ENCODE assay signal across 8 cellular contexts in the genomic region with DNA sequence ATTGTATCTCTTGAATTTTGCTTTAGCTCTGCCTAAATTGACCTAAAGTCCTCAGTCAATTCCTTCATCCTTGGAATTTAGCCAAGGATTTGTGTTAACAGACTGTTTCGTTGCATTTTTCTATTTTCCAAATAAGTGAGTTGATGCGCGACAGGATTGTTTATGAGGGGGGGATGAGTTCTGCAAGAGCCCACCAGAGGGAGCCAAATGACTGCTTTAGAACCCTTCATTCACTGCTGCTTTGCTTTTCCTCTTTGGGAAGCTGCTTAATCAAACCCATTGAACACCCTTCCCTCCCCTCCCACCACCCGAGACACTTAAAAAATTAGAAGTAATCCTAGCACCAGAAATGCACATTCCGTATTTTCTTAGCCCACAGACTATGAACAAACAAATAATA. TPM values are rescaled to one million over a fixed set of nuclear protein-coding genes. Genes with fewer than 3 reads are reported as not detected.
DNase-seq lines count a peak whose midpoint lies in the region; ATAC-seq and TF ChIP-seq lines count a peak whose summit lies in the region.

No MANE protein-coding gene starts in this region.

- H3K27me3 ChIP-seq in KMS-11 (ENCODE audit: insufficient read depth, low read depth), result no peaks in the 10 kb centered on the region

- H4K20me1 ChIP-seq in KMS-11 (ENCODE audit: insufficient read depth), result no peaks in the 10 kb centered on the region

- no peaks in the 10 kb centered on the region for H3K79me2 ChIP-seq in KMS-11 (ENCODE audit: insufficient read depth, low read depth)

- H3K4me2 ChIP-seq in KMS-11, result peak overlapping the region; percentile 76

- in situ Hi-C loops in T47D (cut with HindIII; ENCODE audit: low pct_unique_long_range_greater_than_20kb, low sequenced_read_pairs), result no loop called here

- DNase-seq in Daoy (ENCODE audit: low read depth) (peak; percentile 51), RWPE1 (ENCODE audit: low spot score) (peak; percentile 79), T47D (ENCODE audit: low read depth in 1 of 2, low spot score in 1 of 2) (peak; percentile 50 to 71), iPS-NIHi7 (ENCODE audit: extremely low spot score) (peak; percentile 80), islet precursor cell (no peak)
- peak; percentile 48 for DNase-seq in stimulated activated CD4-positive, alpha-beta T cell treated with anti-CD3 and anti-CD28 coated beads, Interleukin-15, amount 100 ng/mL, for 24 hours

- no peak overlapping the region for H3K9ac ChIP-seq in KMS-11

- no peak overlapping the region for H3K4me3 ChIP-seq in KMS-11 (IDR thresholded peaks at IDR 0.05; ENCODE audit: insufficient read depth, low read depth, low read length)

- H3K4me1 ChIP-seq in KMS-11 (ENCODE audit: low read depth, poor library complexity, severe bottlenecking), result peaks cover 6% of the 10 kb centered on the region

- POLR2A ChIA-PET in RWPE1 (lab: Yijun Ruan, JAX; ENCODE audit: low non-redundant PET), result no interaction called here

- peak; percentile 71 for ATAC-seq in GM21515 (IDR thresholded peaks at IDR 0.05; ENCODE audit: unreplicated experiment)

- H2AFZ ChIP-seq in KMS-11 (ENCODE audit: low read depth), result peak overlapping the region; percentile 64; the same call in 1 of the 2 replicates

- H3K27ac ChIP-seq in KMS-11 (no peak overlapping the region), RWPE1 (no peak overlapping the region)

- TF ChIP-seq CTCF in KMS-11 (conservative IDR thresholded peaks at IDR 0.05; ENCODE audit: low read depth, low read length) (peak; percentile 99), RWPE1 (conservative IDR thresholded peaks at IDR 0.05; ENCODE audit: low read depth) (peak; percentile 87)

- H3K36me3 ChIP-seq in KMS-11 (ENCODE audit: insufficient read depth), result no peaks in the 10 kb centered on the region

- CTCF ChIA-PET in RWPE1 (lab: Yijun Ruan, JAX), result interaction anchor here (0.5 to 1.7 kb wide), 21 partner anchors 8 to 1189 kb away, joined by 3 to 13 read pairs (median 4); no protein-coding TSS in a partner anchor

RNA-seq across cellular contexts. Expression of a gene that starts 33.7 kb away (rescaled TPM):
- not detected in 2 replicates for total RNA-seq in Daoy (2014; rRNA removed; shearing (Covaris generic))
